33 cellular contexts compared by ENCODE assay signal in the genomic region with DNA sequence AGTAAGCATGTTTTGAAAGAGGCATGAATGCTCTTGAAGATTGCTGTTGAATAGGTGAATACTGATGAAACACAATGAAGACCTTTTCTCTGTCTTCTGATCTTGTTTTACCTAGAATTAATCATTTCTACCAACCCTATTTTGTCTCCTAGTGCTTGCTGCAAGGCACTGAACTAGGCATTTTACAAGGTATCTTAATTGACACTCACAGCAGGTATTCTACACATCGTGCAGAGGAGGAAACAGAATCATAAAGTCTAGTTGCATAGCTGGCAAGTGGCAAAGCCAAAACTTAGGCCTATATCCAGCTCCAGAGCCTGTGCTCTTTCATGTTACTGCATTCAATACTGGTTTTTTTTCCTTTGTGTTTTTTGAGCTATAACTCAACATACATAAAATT.
"Had no signal": no experiment of that assay in that cellular context is flagged by ENCODE, and none has a peak within 500 bp of the region (broad histone marks: within the 10 kb centered on the region; RNA-seq: fewer than 3 reads in every experiment).

No MANE protein-coding gene starts in this region.

- H3K4me3 ChIP-seq: adrenal gland, body of pancreas, breast epithelium, Peyer's patch, SJSA1 had no signal

- H3K9ac ChIP-seq: SK-N-SH had no signal

- H3K27me3 ChIP-seq: adrenal gland, body of pancreas, breast epithelium, Peyer's patch, SJSA1 had no signal

- H3K36me3 ChIP-seq: adrenal gland, breast epithelium, Peyer's patch had no signal

- H3K9me3 ChIP-seq: adrenal gland, body of pancreas, Peyer's patch, SJSA1, SK-N-SH had no signal

- H3K4me3 Mint-ChIP-seq: activated CD4-positive, alpha-beta memory T cell treated with anti-CD3 and anti-CD28 coated beads for 36 hours; activated naive CD4-positive, alpha-beta T cell treated with anti-CD3 and anti-CD28 coated beads for 36 hours; activated T-cell treated with anti-CD3 and anti-CD28 coated beads, Interleukin-2, amount 50 U/mL, for 4 hours; activated T-helper 1 cell treated with anti-CD3 and anti-CD28 coated beads, Interleukin-12 subunit alpha, Interleukin-12 subunit beta, Interleukin-2, Interleukin-4 antibody, amounts not matched to agents 30 ng/mL and 10 ng/mL and 1 ng/mL, durations not matched to agents 14 hours and 24 hours and 36 hours; T-helper 1 cell treated with Interleukin-12 subunit alpha and Interleukin-12 subunit beta and Interleukin-4 antibody, amounts not matched to agents 30 μg/mL and 1 μg/mL, for 36 hours; T-helper 2 cell treated with Interferon-gamma antibody and Interleukin-4, amounts not matched to agents 5 μg/mL and 100 μg/mL, for 36 hours had no signal

- H3K9me3 Mint-ChIP-seq: T-helper 1 cell treated with Interleukin-12 subunit alpha and Interleukin-12 subunit beta and Interleukin-4 antibody, amounts not matched to agents 30 μg/mL and 1 μg/mL, for 36 hours; T-helper 2 cell treated with Interferon-gamma antibody and Interleukin-4, amounts not matched to agents 5 μg/mL and 100 μg/mL, for 36 hours had no signal

- H3K4me1 ChIP-seq: body of pancreas, breast epithelium, Peyer's patch, SJSA1 had no signal

- H3K4me2 ChIP-seq: SK-N-SH had no signal

- H3K27ac ChIP-seq: adrenal gland, body of pancreas, breast epithelium, Peyer's patch, SJSA1 had no signal

- DNase-seq: activated CD4-positive, alpha-beta memory T cell treated with anti-CD3 and anti-CD28 coated beads for 36 hours; activated CD4-positive, alpha-beta T cell treated with anti-CD3 and anti-CD28 coated beads for 4 hours; activated CD4-positive, alpha-beta T cell treated with anti-CD3 and anti-CD28 coated beads, Interleukin-2, amount 50 U/mL, for 1 hour; activated CD4-positive, CD25-positive, alpha-beta regulatory T cell treated with anti-CD3 and anti-CD28 coated beads, Interleukin-2, amount 50 U/mL, for 72 hours; activated CD8-positive, alpha-beta memory T cell treated with anti-CD3 and anti-CD28 coated beads, Interleukin-2, amount 50 U/mL, for 4 hours; activated gamma-delta T cell treated with Interleukin-2 at 50 U/mL for 16 hours; activated naive CD4-positive, alpha-beta T cell treated with anti-CD3 and anti-CD28 coated beads for 36 hours; activated T-cell treated with anti-CD3 and anti-CD28 coated beads for 4 hours; activated T-cell treated with anti-CD3 and anti-CD28 coated beads, Interleukin-2, amount 50 U/mL, for 4 hours; body of pancreas; caudate nucleus; Kasumi-1; KG1; NCI-H1092 treated with DMSO at 0.1 percent for 48 hours; NCI-H146; NCI-H187; NCI-H2029 treated with DMSO at 0.1 percent for 48 hours; NCI-H2107; NCI-H226; NCI-H446 treated with DMSO at 0.1 percent for 48 hours; NCI-H524; PC-3; Peyer's patch; RPMI8226; SHP77 treated with DMSO at 0.1 percent for 48 hours; SK-N-SH had no signal

- H3K27ac Mint-ChIP-seq: activated CD4-positive, alpha-beta memory T cell treated with anti-CD3 and anti-CD28 coated beads for 36 hours; activated naive CD4-positive, alpha-beta T cell treated with anti-CD3 and anti-CD28 coated beads for 36 hours; activated naive CD4-positive, alpha-beta T cell treated with anti-CD3 and anti-CD28 coated beads, Interleukin-2, amount 50 U/mL, for 72 hours; activated T-helper 1 cell treated with anti-CD3 and anti-CD28 coated beads, Interleukin-12 subunit alpha, Interleukin-12 subunit beta, Interleukin-2, Interleukin-4 antibody, amounts not matched to agents 30 ng/mL and 10 ng/mL and 1 ng/mL, durations not matched to agents 14 hours and 24 hours and 36 hours; T-helper 1 cell treated with Interleukin-12 subunit alpha and Interleukin-12 subunit beta and Interleukin-4 antibody, amounts not matched to agents 30 μg/mL and 1 μg/mL, for 36 hours; T-helper 2 cell treated with Interferon-gamma antibody and Interleukin-4, amounts not matched to agents 5 μg/mL and 100 μg/mL, for 36 hours had no signal
